8 cellular contexts compared by ENCODE assay signal in genomic region chr1:27365372-27366112, GRCh38. TPM values are rescaled to one million over a fixed set of nuclear protein-coding genes. Genes with fewer than 3 reads are reported as not detected.
DNase-seq lines count a peak whose midpoint lies in the region; ATAC-seq and TF ChIP-seq lines count a peak whose summit lies in the region.

No MANE protein-coding gene starts in this region.

- H3K9me3 ChIP-seq in HEK293 (ENCODE audit: control insufficient read depth, insufficient read depth, low read depth, low read length) (no peaks in the 10 kb centered on the region), WERI-Rb-1 (ENCODE audit: severe bottlenecking) (no peaks in the 10 kb centered on the region), breast epithelium (no peaks in the 10 kb centered on the region)

- ATAC-seq in GM18519 (IDR thresholded peaks at IDR 0.05; ENCODE audit: low FRiP score, unreplicated experiment) = no peak

- H3K4me1 ChIP-seq in HEK293 (ENCODE audit: control insufficient read depth, insufficient read depth, low read length) (peaks cover 2% of the 10 kb centered on the region; the same call in 1 of the 2 replicates), breast epithelium (peaks cover 5 to 34% of the 10 kb centered on the region in 2 donors)

- no peaks in the 10 kb centered on the region for H3K9me3 Mint-ChIP-seq in immature natural killer cell

- TF ChIP-seq CTCF in HEK293 (tag by site-specific recombination; IDR thresholded peaks at IDR 0.05) (no peak), WERI-Rb-1 (IDR thresholded peaks at IDR 0.05; ENCODE audit: low read depth, low read length) (no peak), breast epithelium (IDR thresholded peaks at IDR 0.05) (no peak)

- H3K27ac ChIP-seq in HEK293 (ENCODE audit: extremely low read depth, low read depth, low read length) (peak overlapping the region; percentile 78), WERI-Rb-1 (peak overlapping the region; percentile 88), breast epithelium (peak overlapping the region; percentile 97 to 98), skin epidermis (peak overlapping the region; percentile 66 to 99 (median 96))

- H3K4me1 Mint-ChIP-seq in immature natural killer cell = peaks cover 23 to 28% of the 10 kb centered on the region in 2 donors

- peak overlapping the region in 5 of 6 donors; percentile 39 to 86 (median 69) for H3K27ac Mint-ChIP-seq in immature natural killer cell

- H3K36me3 Mint-ChIP-seq in immature natural killer cell = no peaks in the 10 kb centered on the region

- H3K27me3 Mint-ChIP-seq in immature natural killer cell (ENCODE audit: low read depth in 3 of 3) = peaks cover 0 to 4% (median 4%) of the 10 kb centered on the region in 3 donors

- H3K36me3 ChIP-seq in HEK293 (ENCODE audit: control insufficient read depth in 2 of 2, insufficient read depth in 1 of 2, low read length in 2 of 2) (peaks cover 0 to 31% of the 10 kb centered on the region in 2 experiments; a peak in 1 of 3 replicates), WERI-Rb-1 (0 out of 2 replicates have a peak, but pooled peaks cover 3% of the 10 kb centered on the region), breast epithelium (no peaks in the 10 kb centered on the region)

- intact Hi-C loops in breast epithelium (cut with DNase I; ENCODE audit: low total_unique reads) = loop anchor here (10.0 kb wide), 1 partner anchor 61 kb away; no protein-coding TSS in a partner anchor

- no peak for TF ChIP-seq POLR2A in breast epithelium (IDR thresholded peaks at IDR 0.05)

- no peaks in the 10 kb centered on the region for H3K27me3 ChIP-seq in WERI-Rb-1 (ENCODE audit: insufficient read depth, low read depth, severe bottlenecking)
- no peaks in the 10 kb centered on the region for H3K27me3 ChIP-seq in breast epithelium

- H3K4me3 Mint-ChIP-seq in immature natural killer cell = peak overlapping the region; percentile 83 to 90 (median 88)

- peak; percentile 79 for DNase-seq in DMS 273 treated with DMSO at 0.1 percent for 48 hours (lab: John Stamatoyannopoulos, UW)
- peak; percentile 85 for DNase-seq in NCI-H2171 treated with DMSO at 0.1 percent for 48 hours (lab: John Stamatoyannopoulos, UW)
- DNase-seq in WERI-Rb-1 = peak; percentile 87
- DNase-seq in breast epithelium (ENCODE audit: low spot score in 2 of 2) = peak; percentile 88 to 90
- DNase-seq in immature natural killer cell = peak; percentile 66 to 75 (median 73)

- CTCF ChIA-PET in HEK293 (lab: Yijun Ruan, JAX) = interaction anchor here (0.6 to 5.1 kb wide), 26 partner anchors 11 to 851 kb away, joined by 3 to 84 read pairs (median 5); partner anchors contain the start of gene CD164L2

- POLR2A ChIA-PET in HEK293 (lab: Yijun Ruan, JAX) = interaction anchor here (0.5 to 2.6 kb wide), 25 partner anchors 9 to 1216 kb away, joined by 3 to 23 read pairs (median 5); partner anchors contain the start of genes CD164L2, SLC9A1, STX12 and SYTL1

- H3K4me3 ChIP-seq in HEK293 (ENCODE audit: low read depth, low read length) = peak overlapping the region; percentile 60
- peak overlapping the region; percentile 62 for H3K4me3 ChIP-seq in WERI-Rb-1 (ENCODE audit: low read depth, low read length)
- peak overlapping the region; percentile 72 to 84 (median 79) for H3K4me3 ChIP-seq in breast epithelium
- H3K4me3 ChIP-seq in skin epidermis = peak overlapping the region; percentile 55 to 83 (median 69)

TF ChIP-seq in HEK293, 187 proteins besides CTCF, POLR2A, EP300 and RAD21 (continues in another document):
- TF ChIP-seq ZNF561 (tag by site-specific recombination; IDR thresholded peaks at IDR 0.05; ENCODE audit: borderline replicate concordance) (0 out of 2 replicates have a peak, but pooled peaks have one; percentile 10), ZNF621 (tag by site-specific recombination; IDR thresholded peaks at IDR 0.05) (no peak), TRIM28 (IDR thresholded peaks at IDR 0.05; ENCODE audit: borderline replicate concordance, low read length) (peak; percentile 22; the same call in 1 of the 2 replicates), PRDM10 (tag by site-specific recombination; IDR thresholded peaks at IDR 0.05) (peak; percentile 90), ZBTB26 (tag by site-specific recombination; optimal IDR thresholded peaks at IDR 0.05) (peak; percentile 22), ZNF335 (tag by site-specific recombination; conservative IDR thresholded peaks at IDR 0.05) (peak; percentile 76), ZNF324 (tag by site-specific recombination; IDR thresholded peaks at IDR 0.05) (0 out of 2 replicates have a peak, but pooled peaks have one; percentile 15), ZNF221 (tag by site-specific recombination; IDR thresholded peaks at IDR 0.05; ENCODE audit: borderline replicate concordance) (no peak), ZNF10 (tag by site-specific recombination; IDR thresholded peaks at IDR 0.05) (peak; percentile 25; the same call in 1 of the 2 replicates), IKZF3 (tag by site-specific recombination; IDR thresholded peaks at IDR 0.05) (peak; percentile 74), ZNF76 (tag by site-specific recombination; IDR thresholded peaks at IDR 0.05; ENCODE audit: borderline replicate concordance, low read depth) (0 out of 2 replicates have a peak, but pooled peaks have one; percentile 27), ZNF433 (tag by site-specific recombination; IDR thresholded peaks at IDR 0.05; ENCODE audit: low read depth) (no peak)
- TF ChIP-seq, protein P1, sequence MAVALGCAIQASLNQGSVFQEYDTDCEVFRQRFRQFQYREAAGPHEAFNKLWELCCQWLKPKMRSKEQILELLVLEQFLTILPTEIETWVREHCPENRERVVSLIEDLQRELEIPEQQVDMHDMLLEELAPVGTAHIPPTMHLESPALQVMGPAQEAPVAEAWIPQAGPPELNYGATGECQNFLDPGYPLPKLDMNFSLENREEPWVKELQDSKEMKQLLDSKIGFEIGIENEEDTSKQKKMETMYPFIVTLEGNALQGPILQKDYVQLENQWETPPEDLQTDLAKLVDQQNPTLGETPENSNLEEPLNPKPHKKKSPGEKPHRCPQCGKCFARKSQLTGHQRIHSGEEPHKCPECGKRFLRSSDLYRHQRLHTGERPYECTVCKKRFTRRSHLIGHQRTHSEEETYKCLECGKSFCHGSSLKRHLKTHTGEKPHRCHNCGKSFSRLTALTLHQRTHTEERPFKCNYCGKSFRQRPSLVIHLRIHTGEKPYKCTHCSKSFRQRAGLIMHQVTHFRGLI (tag by site-specific recombination; IDR thresholded peaks at IDR 0.05) = peak; percentile 77; the same call in 1 of the 2 replicates

RNA-seq across cellular contexts. Expression of gene MAP3K6, which starts 1.2 kb away (rescaled TPM):
- total RNA-seq in breast epithelium = 10 to 100 TPM; 29.4 to 67.5 (median 52.0) TPM
- 1 to 10 TPM; 2.0 to 5.1 (median 3.6) TPM for polyA plus RNA-seq in immature natural killer cell

RNA-seq across cellular contexts. Expression of gene FCN3, which starts 9.1 kb away (rescaled TPM):
- total RNA-seq in breast epithelium = 10 to 100 TPM in 1 of 3 donors, 1 to 10 TPM in 2; 6.0 to 10.5 (median 7.4) TPM
- polyA plus RNA-seq in immature natural killer cell = not detected

RNA-seq across cellular contexts. Expression of gene CD164L2, which starts 17.6 kb away (rescaled TPM):
- 1 to 10 TPM in 1 of 3 donors, under 1 TPM in 1, not detected in 1; 0.66 to 5.3 TPM for total RNA-seq in breast epithelium
- not detected for polyA plus RNA-seq in immature natural killer cell

RNA-seq across cellular contexts. Expression of gene SYTL1, which starts 23.7 kb away (rescaled TPM):
- 10 to 100 TPM in 2 of 3 donors, under 1 TPM in 1; 0.96 to 33.1 (median 22.3) TPM for total RNA-seq in breast epithelium
- polyA plus RNA-seq in immature natural killer cell = 100 to 1,000 TPM; 157 to 211 (median 158) TPM

RNA-seq across cellular contexts. Expression of gene GPR3, which starts 26.9 kb away (rescaled TPM):
- total RNA-seq in breast epithelium = under 1 TPM in 2 of 3 donors, not detected in 1; 0.16 to 0.66 TPM
- polyA plus RNA-seq in immature natural killer cell = not detected
